5 cellular contexts compared by ENCODE assay signal in genomic region chr13:72842991-72843390, GRCh38.
"Had no signal": no experiment of that assay in that cellular context is flagged by ENCODE, and none has a peak within 500 bp of the region (broad histone marks: within the 10 kb centered on the region; RNA-seq: fewer than 3 reads in every experiment).

No MANE protein-coding gene starts in this region.

- H3K4me3 Mint-ChIP-seq: GM23338, H9, HFFc6, IgD-negative memory B cell had no signal

- H3K9me3 Mint-ChIP-seq: GM23338, H9, HFFc6 had no signal

- H3K27ac Mint-ChIP-seq: GM23338, HFFc6, IgD-negative memory B cell had no signal

- H3K27me3 Mint-ChIP-seq: IgD-negative memory B cell had no signal

- DNase-seq: H9, HCEC 1CT, HFFc6 had no signal
